ENCODE assay signal across 4 cellular contexts in the genomic region with DNA sequence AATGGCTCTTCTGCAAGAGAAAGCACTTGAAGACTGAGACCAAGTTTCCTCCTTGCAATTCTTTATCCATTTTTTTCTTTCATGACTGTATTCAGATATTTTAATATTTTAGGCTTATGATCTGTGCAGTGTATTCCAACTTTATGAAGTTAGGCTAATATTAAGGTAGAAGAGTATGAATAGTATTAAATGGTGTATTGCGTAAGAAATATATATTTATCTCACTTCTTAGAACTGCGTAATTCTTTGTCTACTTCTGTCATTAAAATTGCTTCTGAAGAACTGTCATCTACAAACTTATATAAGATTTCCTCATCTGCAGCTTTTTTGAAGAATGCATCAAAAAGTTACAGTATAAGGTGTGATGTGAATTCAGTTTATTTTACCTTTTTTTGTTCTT.
TF ChIP-seq lines count a peak whose summit lies in the region.

No MANE protein-coding gene starts in this region.

TF ChIP-seq in HepG2, 621 proteins besides CTCF, POLR2A, EP300 and RAD21:
- TF ChIP-seq THAP11 (CRISPR knock-in tag; IDR thresholded peaks at IDR 0.05): no peak
- TF ChIP-seq ZNF232 (CRISPR knock-in tag; IDR thresholded peaks at IDR 0.05; ENCODE audit: borderline replicate concordance): no peak
- TF ChIP-seq HDAC1 (CRISPR knock-in tag; IDR thresholded peaks at IDR 0.05): no peak
- TF ChIP-seq RARG (CRISPR knock-in tag; IDR thresholded peaks at IDR 0.05; ENCODE audit: low read depth): no peak
- TF ChIP-seq CCDC6 (CRISPR knock-in tag; IDR thresholded peaks at IDR 0.05): no peak
- TF ChIP-seq CEBPB (IDR thresholded peaks at IDR 0.05; ENCODE audit: borderline replicate concordance, low read depth, low read length): peak; percentile 16; the same call in 1 of the 2 replicates
- no peak for TF ChIP-seq YY1 (IDR thresholded peaks at IDR 0.05; ENCODE audit: insufficient read depth, insufficient replicate concordance, low read depth, low read length)
- TF ChIP-seq, protein P1, sequence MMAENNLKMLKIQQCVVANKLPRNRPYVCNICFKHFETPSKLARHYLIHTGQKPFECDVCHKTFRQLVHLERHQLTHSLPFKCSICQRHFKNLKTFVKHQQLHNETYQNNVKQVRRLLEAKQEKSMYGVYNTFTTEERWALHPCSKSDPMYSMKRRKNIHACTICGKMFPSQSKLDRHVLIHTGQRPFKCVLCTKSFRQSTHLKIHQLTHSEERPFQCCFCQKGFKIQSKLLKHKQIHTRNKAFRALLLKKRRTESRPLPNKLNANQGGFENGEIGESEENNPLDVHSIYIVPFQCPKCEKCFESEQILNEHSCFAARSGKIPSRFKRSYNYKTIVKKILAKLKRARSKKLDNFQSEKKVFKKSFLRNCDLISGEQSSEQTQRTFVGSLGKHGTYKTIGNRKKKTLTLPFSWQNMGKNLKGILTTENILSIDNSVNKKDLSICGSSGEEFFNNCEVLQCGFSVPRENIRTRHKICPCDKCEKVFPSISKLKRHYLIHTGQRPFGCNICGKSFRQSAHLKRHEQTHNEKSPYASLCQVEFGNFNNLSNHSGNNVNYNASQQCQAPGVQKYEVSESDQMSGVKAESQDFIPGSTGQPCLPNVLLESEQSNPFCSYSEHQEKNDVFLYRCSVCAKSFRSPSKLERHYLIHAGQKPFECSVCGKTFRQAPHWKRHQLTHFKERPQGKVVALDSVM (CRISPR knock-in tag; IDR thresholded peaks at IDR 0.05): no peak

TF ChIP-seq in IMR-90, 13 proteins besides CTCF, POLR2A, EP300 and RAD21:
- peak; percentile 63 for TF ChIP-seq CEBPB (IDR thresholded peaks at IDR 0.05; ENCODE audit: low read depth, low read length)
- TF ChIP-seq, protein P2, sequence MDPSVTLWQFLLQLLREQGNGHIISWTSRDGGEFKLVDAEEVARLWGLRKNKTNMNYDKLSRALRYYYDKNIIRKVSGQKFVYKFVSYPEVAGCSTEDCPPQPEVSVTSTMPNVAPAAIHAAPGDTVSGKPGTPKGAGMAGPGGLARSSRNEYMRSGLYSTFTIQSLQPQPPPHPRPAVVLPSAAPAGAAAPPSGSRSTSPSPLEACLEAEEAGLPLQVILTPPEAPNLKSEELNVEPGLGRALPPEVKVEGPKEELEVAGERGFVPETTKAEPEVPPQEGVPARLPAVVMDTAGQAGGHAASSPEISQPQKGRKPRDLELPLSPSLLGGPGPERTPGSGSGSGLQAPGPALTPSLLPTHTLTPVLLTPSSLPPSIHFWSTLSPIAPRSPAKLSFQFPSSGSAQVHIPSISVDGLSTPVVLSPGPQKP (IDR thresholded peaks at IDR 0.05; ENCODE audit: borderline replicate concordance, low read depth, low read length): no peak

TF ChIP-seq in K562, 482 proteins besides CTCF, POLR2A, EP300 and RAD21:
- TF ChIP-seq NFE2L1 (tag; IDR thresholded peaks at IDR 0.05; ENCODE audit: borderline replicate concordance, low read depth): no peak
- peak; percentile 44 for TF ChIP-seq CEBPB (tag; IDR thresholded peaks at IDR 0.05)
- TF ChIP-seq MYNN (IDR thresholded peaks at IDR 0.05): no peak
- no peak for TF ChIP-seq MYNN (CRISPR knock-in tag; IDR thresholded peaks at IDR 0.05)
- no peak for TF ChIP-seq ZNF551 (CRISPR knock-in tag; IDR thresholded peaks at IDR 0.05)
- TF ChIP-seq, protein P3, sequence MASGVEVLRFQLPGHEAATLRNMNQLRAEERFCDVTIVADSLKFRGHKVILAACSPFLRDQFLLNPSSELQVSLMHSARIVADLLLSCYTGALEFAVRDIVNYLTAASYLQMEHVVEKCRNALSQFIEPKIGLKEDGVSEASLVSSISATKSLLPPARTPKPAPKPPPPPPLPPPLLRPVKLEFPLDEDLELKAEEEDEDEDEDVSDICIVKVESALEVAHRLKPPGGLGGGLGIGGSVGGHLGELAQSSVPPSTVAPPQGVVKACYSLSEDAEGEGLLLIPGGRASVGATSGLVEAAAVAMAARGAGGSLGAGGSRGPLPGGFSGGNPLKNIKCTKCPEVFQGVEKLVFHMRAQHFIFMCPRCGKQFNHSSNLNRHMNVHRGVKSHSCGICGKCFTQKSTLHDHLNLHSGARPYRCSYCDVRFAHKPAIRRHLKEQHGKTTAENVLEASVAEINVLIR (CRISPR knock-in tag; IDR thresholded peaks at IDR 0.05): no peak
- TF ChIP-seq MEIS2 (IDR thresholded peaks at IDR 0.05; ENCODE audit: partially characterized antibody): no peak
- TF ChIP-seq CEBPG (CRISPR knock-in tag; IDR thresholded peaks at IDR 0.05): no peak
- TF ChIP-seq CEBPG (tag; conservative IDR thresholded peaks at IDR 0.05 in 1 of 2, IDR thresholded peaks at IDR 0.05 in 1 of 2): peak in 1 of 2 experiments; percentile 77; a peak in 2 of 4 replicates
- TF ChIP-seq NR2C1 (IDR thresholded peaks at IDR 0.05): no peak
- TF ChIP-seq NR2C1 (tag; IDR thresholded peaks at IDR 0.05): no peak
- no peak for TF ChIP-seq ZNF165 (CRISPR knock-in tag; IDR thresholded peaks at IDR 0.05; ENCODE audit: borderline replicate concordance)

TF ChIP-seq in H1, 55 proteins besides CTCF, POLR2A, EP300 and RAD21:
- no peak for TF ChIP-seq SIN3A (conservative IDR thresholded peaks at IDR 0.05 in 1 of 2, IDR thresholded peaks at IDR 0.05 in 1 of 2; ENCODE audit: low read depth in 1 of 2, low read length in 2 of 2)
- peak; percentile 18; the same call in 1 of the 2 replicates for TF ChIP-seq CEBPB (IDR thresholded peaks at IDR 0.05; ENCODE audit: low read depth, low read length)
- no peak for TF ChIP-seq GTF2F1 (IDR thresholded peaks at IDR 0.05; ENCODE audit: borderline replicate concordance, low read depth, low read length)
- no peak for TF ChIP-seq SAP30 (IDR thresholded peaks at IDR 0.05; ENCODE audit: insufficient read depth, insufficient replicate concordance, low read length)
TF ChIP-seq in H1: peak in this region for 1.
